In the genomic region with DNA sequence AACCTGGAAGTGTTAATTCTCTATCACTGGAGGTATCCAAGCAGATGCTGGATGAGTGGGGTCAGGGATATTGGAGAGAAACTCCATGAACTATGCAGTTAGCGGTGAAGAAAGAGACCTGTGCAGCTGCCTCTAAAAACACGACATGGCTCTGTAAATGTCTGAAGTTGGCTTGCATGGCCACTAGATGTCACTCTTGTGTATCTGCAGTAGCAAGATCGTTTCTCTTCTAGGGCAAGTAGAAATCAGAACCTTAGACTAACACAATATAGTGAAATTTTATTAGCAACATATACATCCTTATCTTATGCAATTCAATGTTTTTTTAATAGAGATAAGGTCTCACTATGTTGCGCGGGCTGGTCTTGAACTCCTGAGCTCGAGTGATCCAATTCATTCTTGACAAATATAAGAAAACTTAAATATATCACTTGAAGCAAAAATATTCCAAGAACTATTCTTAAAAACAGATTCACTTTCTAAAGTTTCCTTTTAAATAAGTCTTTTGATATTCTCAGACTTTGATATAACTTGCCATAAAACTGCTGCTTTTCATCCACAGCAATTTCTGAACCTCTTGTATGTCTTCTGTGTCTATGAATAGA, we compare ENCODE assay signal across 8 cellular contexts. TPM values are rescaled to one million over a fixed set of nuclear protein-coding genes. Genes with fewer than 3 reads are reported as not detected.
DNase-seq lines count a peak whose midpoint lies in the region; ATAC-seq and TF ChIP-seq lines count a peak whose summit lies in the region.

No MANE protein-coding gene starts in this region.

- H3K27me3 ChIP-seq in Caco-2 (replicated peaks; ENCODE audit: control insufficient read depth, insufficient read depth, low read length) (no peaks in the 10 kb centered on the region), HCT116 (ENCODE audit: insufficient read depth, low read length) (no peaks in the 10 kb centered on the region)

- H3K9me3 ChIP-seq in Caco-2, result no peaks in the 10 kb centered on the region
- no peaks in the 10 kb centered on the region for H3K9me3 ChIP-seq in HCT116 (ENCODE audit: control insufficient read depth in 1 of 2, insufficient read depth in 1 of 2, low read depth in 1 of 2, low read length in 2 of 2)

- peak; percentile 63 to 66 for DNase-seq in Caco-2
- DNase-seq in HCT116 (ENCODE audit: low read depth, low spot score), result peak; percentile 67
- DNase-seq in NCI-H526 treated with DMSO at 0.1 percent for 48 hours (lab: John Stamatoyannopoulos, UW), result peak; percentile 62
- peak; percentile 59 for DNase-seq in activated CD4-positive, alpha-beta memory T cell treated with anti-CD3 and anti-CD28 coated beads for 36 hours
- DNase-seq in fibroblast of mammary gland (ENCODE audit: low read depth), result peak; percentile 87
- DNase-seq in neural crest cell (ENCODE audit: low read depth, low spot score), result peak; percentile 33

- no peaks in the 10 kb centered on the region for H3K79me2 ChIP-seq in HCT116 (ENCODE audit: insufficient read depth, low read length)

- H4K20me1 ChIP-seq in HCT116 (ENCODE audit: insufficient read depth), result no peaks in the 10 kb centered on the region

- RAD21 ChIA-PET in HCT116 (lab: Charles Lee; ENCODE audit: low non-redundant PET in 1 of 2, low total read pairs in 2 of 2, uncharacterized antibody in 2 of 2, unreplicated experiment in 2 of 2), result interaction anchor here in 1 of 2 experiments (1.0 kb wide), 1 partner anchor 68 kb away, joined by 4 read pairs; no protein-coding TSS in a partner anchor

- peak overlapping the region; percentile 65 for H3K4me2 ChIP-seq in HCT116 (ENCODE audit: low read length)

- intact Hi-C loops in Caco-2 (cut with micrococcal nuclease; ENCODE audit: unreplicated experiment) (loop anchor here (1.0 to 5.0 kb wide), 3 partner anchors 52 to 156 kb away; no protein-coding TSS in a partner anchor), HCT116 (cut with micrococcal nuclease) (loop anchor here (1.0 to 5.0 kb wide), 2 partner anchors 68 to 212 kb away; a partner anchor contains a TSS)
- intact Hi-C loops in activated CD4-positive, alpha-beta memory T cell treated with anti-CD3 and anti-CD28 coated beads for 36 hours (cut with micrococcal nuclease), result loop anchor here (1.0 to 10.0 kb wide), 5 partner anchors 52 to 370 kb away; no protein-coding TSS in a partner anchor

- peaks cover 6% of the 10 kb centered on the region for H3K4me1 Mint-ChIP-seq in Caco-2 (ENCODE audit: low read depth, unreplicated experiment)
- H3K4me1 Mint-ChIP-seq in activated CD4-positive, alpha-beta memory T cell treated with anti-CD3 and anti-CD28 coated beads for 36 hours (ENCODE audit: low read depth), result peaks cover 6% of the 10 kb centered on the region
- no peaks in the 10 kb centered on the region for H3K4me1 Mint-ChIP-seq in neural crest cell

- H3K36me3 Mint-ChIP-seq in Caco-2 (ENCODE audit: insufficient read depth, unreplicated experiment) (no peaks in the 10 kb centered on the region), neural crest cell (ENCODE audit: low read depth) (no peaks in the 10 kb centered on the region)
- H3K36me3 Mint-ChIP-seq in activated CD4-positive, alpha-beta memory T cell treated with anti-CD3 and anti-CD28 coated beads for 36 hours, result no peaks in the 10 kb centered on the region

- no peaks in the 10 kb centered on the region for H3K9me2 ChIP-seq in HCT116 (ENCODE audit: insufficient read depth)

- H3K27ac ChIP-seq in HCT116 (ENCODE audit: low read depth, low read length), result no peak overlapping the region

- CTCF ChIA-PET in Caco-2 (lab: Charles Lee), result interaction anchor here (0.6 to 2.1 kb wide), 6 partner anchors 10 to 223 kb away, joined by 3 to 25 read pairs (median 4); a partner anchor contains a TSS
- CTCF ChIA-PET in HCT116 (lab: Charles Lee), result interaction anchor here (0.6 to 4.1 kb wide), 13 partner anchors 8 to 495 kb away, joined by 3 to 46 read pairs (median 5); a partner anchor contains a TSS
- CTCF ChIA-PET in activated CD4-positive, alpha-beta memory T cell treated with anti-CD3 and anti-CD28 coated beads for 36 hours (lab: Charles Lee), result interaction anchor here (0.7 to 6.1 kb wide), 33 partner anchors 9 to 424 kb away, joined by 3 to 128 read pairs (median 5); no protein-coding TSS in a partner anchor

- peak overlapping the region; percentile 92 for H2AFZ ChIP-seq in HCT116 (ENCODE audit: low read depth, low read length, poor library complexity, severe bottlenecking)

- H3K27me3 Mint-ChIP-seq in Caco-2 (ENCODE audit: insufficient read depth, unreplicated experiment), result peaks cover 11% of the 10 kb centered on the region
- H3K27me3 Mint-ChIP-seq in activated CD4-positive, alpha-beta memory T cell treated with anti-CD3 and anti-CD28 coated beads for 36 hours, result peaks cover 2% of the 10 kb centered on the region
- peaks cover 64% of the 10 kb centered on the region for H3K27me3 Mint-ChIP-seq in neural crest cell (ENCODE audit: low read depth)

- H3K36me3 ChIP-seq in Caco-2 (ENCODE audit: control insufficient read depth, insufficient read depth, low read length) (no peaks in the 10 kb centered on the region), HCT116 (ENCODE audit: control insufficient read depth in 1 of 2, insufficient read depth in 2 of 2, low read length in 2 of 2) (no peaks in the 10 kb centered on the region)

- no peak overlapping the region for H3K9ac ChIP-seq in HCT116 (ENCODE audit: low read length)

- H3K9me3 Mint-ChIP-seq in Caco-2 (ENCODE audit: unreplicated experiment) (no peaks in the 10 kb centered on the region), neural crest cell (no peaks in the 10 kb centered on the region)
- no peaks in the 10 kb centered on the region for H3K9me3 Mint-ChIP-seq in activated CD4-positive, alpha-beta memory T cell treated with anti-CD3 and anti-CD28 coated beads for 36 hours

- POLR2A ChIA-PET in Caco-2 (lab: Charles Lee) (no interaction called here), HCT116 (lab: Charles Lee) (interaction anchor here (1.1 kb wide), 1 partner anchor 9 kb away, joined by 4 read pairs; no protein-coding TSS in a partner anchor)
- POLR2A ChIA-PET in activated CD4-positive, alpha-beta memory T cell treated with anti-CD3 and anti-CD28 coated beads for 36 hours (lab: Charles Lee), result no interaction called here

- TF ChIP-seq RAD21 in HCT116 (IDR thresholded peaks at IDR 0.05; ENCODE audit: low read depth), result peak; percentile 83

- TF ChIP-seq POLR2A in HCT116 (IDR thresholded peaks at IDR 0.05; ENCODE audit: borderline replicate concordance, extremely low read depth, insufficient read depth, insufficient read length), result no peak

- TF ChIP-seq CTCF in Caco-2 (IDR thresholded peaks at IDR 0.05; ENCODE audit: insufficient read depth in 1 of 2, low read depth in 1 of 2, low read length in 1 of 2, severe bottlenecking in 1 of 2, unreplicated experiment in 1 of 2), result peak; percentile 75 to 82
- TF ChIP-seq CTCF in HCT116 (IDR thresholded peaks at IDR 0.05 in 2 of 3, conservative IDR thresholded peaks at IDR 0.05 in 1 of 3; ENCODE audit: borderline replicate concordance in 1 of 3, insufficient read depth in 1 of 3, low read depth in 2 of 3, low read length in 2 of 3), result peak; percentile 86 to 89 (median 88)
- peak; percentile 97 for TF ChIP-seq CTCF in fibroblast of mammary gland (conservative IDR thresholded peaks at IDR 0.05; ENCODE audit: control insufficient read depth, insufficient read depth, low read depth, low read length)
- peak; percentile 88 for TF ChIP-seq CTCF in neural crest cell (conservative IDR thresholded peaks at IDR 0.05)

- H3K4me3 ChIP-seq in Caco-2 (ENCODE audit: low read depth, low read length) (no peak overlapping the region), HCT116 (replicated peaks in 1 of 2; ENCODE audit: low read depth in 1 of 2, low read length in 2 of 2) (peak overlapping the region in 1 of 2 experiments; percentile 26; a peak in 1 of 4 replicates), fibroblast of mammary gland (ENCODE audit: control insufficient read depth, low read depth, low read length) (no peak overlapping the region)

- H3K4me3 Mint-ChIP-seq in Caco-2 (ENCODE audit: unreplicated experiment) (no peak overlapping the region), neural crest cell (no peak overlapping the region)
- H3K4me3 Mint-ChIP-seq in activated CD4-positive, alpha-beta memory T cell treated with anti-CD3 and anti-CD28 coated beads for 36 hours, result no peak overlapping the region

- BruUV-seq in Caco-2 (replicated peaks; lab: Mats Ljungman, UMichigan), result no TSS peak
- BruUV-seq in HCT116 (replicated peaks; lab: Mats Ljungman, UMichigan), result no TSS peak

- H3K27ac Mint-ChIP-seq in Caco-2 (ENCODE audit: unreplicated experiment), result no peak overlapping the region
- no peak overlapping the region for H3K27ac Mint-ChIP-seq in activated CD4-positive, alpha-beta memory T cell treated with anti-CD3 and anti-CD28 coated beads for 36 hours
- no peak overlapping the region for H3K27ac Mint-ChIP-seq in neural crest cell (ENCODE audit: unreplicated experiment)

- ATAC-seq in HCT116 (peak; percentile 95), HG03565 (IDR thresholded peaks at IDR 0.05; ENCODE audit: unreplicated experiment) (no peak), GM19452 (IDR thresholded peaks at IDR 0.05; ENCODE audit: unreplicated experiment) (no peak)

- H3K4me1 ChIP-seq in Caco-2, result peaks cover 10% of the 10 kb centered on the region
- H3K4me1 ChIP-seq in HCT116 (ENCODE audit: control insufficient read depth in 1 of 2, insufficient read depth in 2 of 2, low read length in 2 of 2), result peaks cover 0 to 8% of the 10 kb centered on the region in 2 experiments; a peak in 3 of 4 replicates

TF ChIP-seq in HCT116, 20 proteins besides CTCF, POLR2A, EP300 and RAD21:
- TF ChIP-seq YY1 (IDR thresholded peaks at IDR 0.05; ENCODE audit: extremely low read depth, insufficient replicate concordance, low read depth, low read length) (peak; percentile 43), FOSL1 (IDR thresholded peaks at IDR 0.05; ENCODE audit: low read depth) (no peak)

RNA-seq across cellular contexts. Expression of a gene that starts 2.9 kb away (rescaled TPM):
- total RNA-seq in Caco-2 (2022) (not detected in 2 replicates), HCT116 (2021; ENCODE audit: unreplicated experiment) (not detected), neural crest cell (not detected in 2 replicates)
- polyA plus RNA-seq in HCT116 (2012), result not detected in 2 replicates
- not detected for total RNA-seq in activated CD4-positive, alpha-beta memory T cell treated with anti-CD3 and anti-CD28 coated beads for 36 hours

RNA-seq across cellular contexts. Expression of a gene that starts 45.8 kb away (rescaled TPM):
- not detected in 2 replicates for total RNA-seq in Caco-2 (2022)
- total RNA-seq in HCT116 (2021; ENCODE audit: unreplicated experiment), result not detected
- 0.05 TPM in 1 of 2 replicates, not detected in the other for polyA plus RNA-seq in HCT116 (2012)
- total RNA-seq in activated CD4-positive, alpha-beta memory T cell treated with anti-CD3 and anti-CD28 coated beads for 36 hours, result not detected
- not detected in 2 replicates for total RNA-seq in neural crest cell

RNA-seq across cellular contexts. Expression of a gene that starts 49.0 kb away (rescaled TPM):
- total RNA-seq in Caco-2 (2022), result not detected in 2 replicates
- 0.32 TPM for total RNA-seq in HCT116 (2021; ENCODE audit: unreplicated experiment)
- 0.81 and 1.1 TPM in 2 replicates for polyA plus RNA-seq in HCT116 (2012)
- total RNA-seq in activated CD4-positive, alpha-beta memory T cell treated with anti-CD3 and anti-CD28 coated beads for 36 hours, result not detected
- total RNA-seq in neural crest cell, result not detected in 2 replicates

Comparison
In these comparisons a context has a peak if more than half of its experiments do, and no peak if none do; other contexts are left out.
1. DNase-seq: peak in every context shown above with its lines; median percentile 87 in fibroblast of mammary gland; 67 in HCT116; 64 in Caco-2; 62 in NCI-H526 treated with DMSO at 0.1 percent for 48 hours; 59 in activated CD4-positive, alpha-beta memory T cell treated with anti-CD3 and anti-CD28 coated beads for 36 hours; 33 in neural crest cell.